ENCODE assay signal across 3 cellular contexts in the genomic region with DNA sequence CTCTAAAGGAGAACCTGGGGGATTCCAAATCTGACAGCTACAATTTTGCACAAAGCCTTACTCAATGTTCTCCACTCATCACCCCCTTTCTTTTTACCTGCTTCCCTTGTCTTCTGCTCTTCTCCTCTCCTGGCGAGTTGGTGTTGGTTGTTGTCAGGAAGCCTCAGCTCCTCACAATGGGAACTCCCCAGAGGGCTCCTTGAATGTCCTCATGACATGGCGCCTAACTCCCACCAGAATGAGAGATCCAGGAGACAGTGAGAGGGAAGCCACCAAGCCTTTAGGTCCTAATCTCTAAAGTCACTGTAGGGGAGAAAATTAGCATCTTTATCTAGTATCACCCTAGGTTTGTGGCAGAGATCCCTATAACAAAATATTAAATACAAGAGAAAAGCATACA.
TF ChIP-seq lines count a peak whose summit lies in the region.

No MANE protein-coding gene starts in this region.

TF ChIP-seq in GM23338, 12 proteins besides CTCF, POLR2A, EP300 and RAD21 (continues in another document):
- TF ChIP-seq, protein P1, sequence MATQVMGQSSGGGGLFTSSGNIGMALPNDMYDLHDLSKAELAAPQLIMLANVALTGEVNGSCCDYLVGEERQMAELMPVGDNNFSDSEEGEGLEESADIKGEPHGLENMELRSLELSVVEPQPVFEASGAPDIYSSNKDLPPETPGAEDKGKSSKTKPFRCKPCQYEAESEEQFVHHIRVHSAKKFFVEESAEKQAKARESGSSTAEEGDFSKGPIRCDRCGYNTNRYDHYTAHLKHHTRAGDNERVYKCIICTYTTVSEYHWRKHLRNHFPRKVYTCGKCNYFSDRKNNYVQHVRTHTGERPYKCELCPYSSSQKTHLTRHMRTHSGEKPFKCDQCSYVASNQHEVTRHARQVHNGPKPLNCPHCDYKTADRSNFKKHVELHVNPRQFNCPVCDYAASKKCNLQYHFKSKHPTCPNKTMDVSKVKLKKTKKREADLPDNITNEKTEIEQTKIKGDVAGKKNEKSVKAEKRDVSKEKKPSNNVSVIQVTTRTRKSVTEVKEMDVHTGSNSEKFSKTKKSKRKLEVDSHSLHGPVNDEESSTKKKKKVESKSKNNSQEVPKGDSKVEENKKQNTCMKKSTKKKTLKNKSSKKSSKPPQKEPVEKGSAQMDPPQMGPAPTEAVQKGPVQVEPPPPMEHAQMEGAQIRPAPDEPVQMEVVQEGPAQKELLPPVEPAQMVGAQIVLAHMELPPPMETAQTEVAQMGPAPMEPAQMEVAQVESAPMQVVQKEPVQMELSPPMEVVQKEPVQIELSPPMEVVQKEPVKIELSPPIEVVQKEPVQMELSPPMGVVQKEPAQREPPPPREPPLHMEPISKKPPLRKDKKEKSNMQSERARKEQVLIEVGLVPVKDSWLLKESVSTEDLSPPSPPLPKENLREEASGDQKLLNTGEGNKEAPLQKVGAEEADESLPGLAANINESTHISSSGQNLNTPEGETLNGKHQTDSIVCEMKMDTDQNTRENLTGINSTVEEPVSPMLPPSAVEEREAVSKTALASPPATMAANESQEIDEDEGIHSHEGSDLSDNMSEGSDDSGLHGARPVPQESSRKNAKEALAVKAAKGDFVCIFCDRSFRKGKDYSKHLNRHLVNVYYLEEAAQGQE (IDR thresholded peaks at IDR 0.05; ENCODE audit: unreplicated experiment), result no peak
- TF ChIP-seq, protein P2, sequence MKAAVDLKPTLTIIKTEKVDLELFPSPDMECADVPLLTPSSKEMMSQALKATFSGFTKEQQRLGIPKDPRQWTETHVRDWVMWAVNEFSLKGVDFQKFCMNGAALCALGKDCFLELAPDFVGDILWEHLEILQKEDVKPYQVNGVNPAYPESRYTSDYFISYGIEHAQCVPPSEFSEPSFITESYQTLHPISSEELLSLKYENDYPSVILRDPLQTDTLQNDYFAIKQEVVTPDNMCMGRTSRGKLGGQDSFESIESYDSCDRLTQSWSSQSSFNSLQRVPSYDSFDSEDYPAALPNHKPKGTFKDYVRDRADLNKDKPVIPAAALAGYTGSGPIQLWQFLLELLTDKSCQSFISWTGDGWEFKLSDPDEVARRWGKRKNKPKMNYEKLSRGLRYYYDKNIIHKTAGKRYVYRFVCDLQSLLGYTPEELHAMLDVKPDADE (IDR thresholded peaks at IDR 0.05), result no peak
- no peak for TF ChIP-seq NANOG (IDR thresholded peaks at IDR 0.05; ENCODE audit: borderline replicate concordance)
- no peak for TF ChIP-seq EZH2 (IDR thresholded peaks at IDR 0.05; ENCODE audit: low read depth, unreplicated experiment)
- TF ChIP-seq ZNF114 (CRISPR knock-in tag; IDR thresholded peaks at IDR 0.05), result no peak
- no peak for TF ChIP-seq EZH2phosphoT487 (IDR thresholded peaks at IDR 0.05; ENCODE audit: unreplicated experiment)

TF ChIP-seq in HCT116, 20 proteins besides CTCF, POLR2A, EP300 and RAD21:
- TF ChIP-seq POLR2AphosphoS5 (IDR thresholded peaks at IDR 0.05; ENCODE audit: low read depth, low read length) (no peak), ELF1 (IDR thresholded peaks at IDR 0.05; ENCODE audit: borderline replicate concordance, low read depth) (no peak), ZFX (IDR thresholded peaks at IDR 0.05) (no peak), SP1 (IDR thresholded peaks at IDR 0.05; ENCODE audit: low read depth) (no peak), TCF7L2 (IDR thresholded peaks at IDR 0.05; ENCODE audit: borderline replicate concordance, extremely low read depth, insufficient read depth, insufficient read length) (no peak), CEBPB (IDR thresholded peaks at IDR 0.05; ENCODE audit: low read depth) (no peak), ATF3 (IDR thresholded peaks at IDR 0.05) (no peak), CBX3 (IDR thresholded peaks at IDR 0.05; ENCODE audit: low read depth) (no peak), EZH2phosphoT487 (IDR thresholded peaks at IDR 0.05; ENCODE audit: borderline replicate concordance) (no peak), JUND (IDR thresholded peaks at IDR 0.05) (no peak), SIN3A (IDR thresholded peaks at IDR 0.05; ENCODE audit: low read depth) (no peak), MAX (IDR thresholded peaks at IDR 0.05) (no peak), FOSL1 (IDR thresholded peaks at IDR 0.05; ENCODE audit: low read depth) (no peak), EGR1 (IDR thresholded peaks at IDR 0.05; ENCODE audit: low read depth) (no peak), SRF (IDR thresholded peaks at IDR 0.05; ENCODE audit: low read depth) (no peak), YY1 (IDR thresholded peaks at IDR 0.05; ENCODE audit: extremely low read depth, insufficient replicate concordance, low read depth, low read length) (no peak), EZH2 (IDR thresholded peaks at IDR 0.05) (no peak)
- TF ChIP-seq, protein P1 (IDR thresholded peaks at IDR 0.05; ENCODE audit: low read depth), result no peak
- TF ChIP-seq, protein P3, sequence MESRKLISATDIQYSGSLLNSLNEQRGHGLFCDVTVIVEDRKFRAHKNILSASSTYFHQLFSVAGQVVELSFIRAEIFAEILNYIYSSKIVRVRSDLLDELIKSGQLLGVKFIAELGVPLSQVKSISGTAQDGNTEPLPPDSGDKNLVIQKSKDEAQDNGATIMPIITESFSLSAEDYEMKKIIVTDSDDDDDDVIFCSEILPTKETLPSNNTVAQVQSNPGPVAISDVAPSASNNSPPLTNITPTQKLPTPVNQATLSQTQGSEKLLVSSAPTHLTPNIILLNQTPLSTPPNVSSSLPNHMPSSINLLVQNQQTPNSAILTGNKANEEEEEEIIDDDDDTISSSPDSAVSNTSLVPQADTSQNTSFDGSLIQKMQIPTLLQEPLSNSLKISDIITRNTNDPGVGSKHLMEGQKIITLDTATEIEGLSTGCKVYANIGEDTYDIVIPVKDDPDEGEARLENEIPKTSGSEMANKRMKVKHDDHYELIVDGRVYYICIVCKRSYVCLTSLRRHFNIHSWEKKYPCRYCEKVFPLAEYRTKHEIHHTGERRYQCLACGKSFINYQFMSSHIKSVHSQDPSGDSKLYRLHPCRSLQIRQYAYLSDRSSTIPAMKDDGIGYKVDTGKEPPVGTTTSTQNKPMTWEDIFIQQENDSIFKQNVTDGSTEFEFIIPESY (IDR thresholded peaks at IDR 0.05; ENCODE audit: extremely low read depth, insufficient replicate concordance, low read length), result no peak

TF ChIP-seq in H1, 55 proteins besides CTCF, POLR2A, EP300 and RAD21:
- TF ChIP-seq EGR1 (IDR thresholded peaks at IDR 0.05; ENCODE audit: borderline replicate concordance, low read depth, low read length) (no peak), TBP (IDR thresholded peaks at IDR 0.05; ENCODE audit: low read depth, low read length) (no peak), YY1 (IDR thresholded peaks at IDR 0.05; ENCODE audit: low read depth, low read length) (no peak)
TF ChIP-seq in H1: peak in this region for 0.
